26 cellular contexts compared by ENCODE assay signal in genomic region chr20:38854654-38855066, GRCh38. TPM values are rescaled to one million over a fixed set of nuclear protein-coding genes. Genes with fewer than 3 reads are reported as not detected.
A peak's percentile ranks its signal among the peaks of the same experiment; 100 is the strongest.
DNase-seq lines count a peak whose midpoint lies in the region; ATAC-seq, FAIRE-seq and TF ChIP-seq lines count a peak whose summit lies in the region.
"Had no signal": no experiment of that assay in that cellular context is flagged by ENCODE, and none has a peak within 500 bp of the region (broad histone marks: within the 10 kb centered on the region; RNA-seq: fewer than 3 reads in every experiment).

No MANE protein-coding gene starts in this region.

- H3K79me1 ChIP-seq in H1 (ENCODE audit: low read depth, low read length) (no peaks in the 10 kb centered on the region), H9 (ENCODE audit: insufficient read depth, low read depth, low read length, poor library complexity, severe bottlenecking) (no peaks in the 10 kb centered on the region)

- 0 out of 2 replicates have a peak overlapping the region, but pooled peaks have one; percentile 5 for H3K4me2 ChIP-seq in DOHH2 (ENCODE audit: low read length)
- H3K4me2 ChIP-seq in H1 (ENCODE audit: insufficient read depth in 1 of 2, low read depth in 2 of 2, low read length in 2 of 2) = no peak overlapping the region
- no peak overlapping the region for H3K4me2 ChIP-seq in H9 (ENCODE audit: insufficient read depth, insufficient read length, low read length)
- H3K4me2 ChIP-seq: hepatocyte had no signal

- no peak for TF ChIP-seq RAD21 in H1 (IDR thresholded peaks at IDR 0.05 in 1 of 2, conservative IDR thresholded peaks at IDR 0.05 in 1 of 2; ENCODE audit: low read depth in 2 of 2, low read length in 2 of 2)

- H3K4me1 ChIP-seq in DOHH2 (ENCODE audit: control insufficient read depth, low read length) = peaks cover 78% of the 10 kb centered on the region
- no peaks in the 10 kb centered on the region for H3K4me1 ChIP-seq in H1 (replicated peaks in 1 of 4; ENCODE audit: control insufficient read depth in 3 of 4, insufficient read depth in 4 of 4, low read length in 3 of 4)
- H3K4me1 ChIP-seq in H9 (ENCODE audit: insufficient read depth, low read length) = no peaks in the 10 kb centered on the region
- H3K4me1 ChIP-seq: breast epithelium, colonic mucosa, esophagus squamous epithelium, psoas muscle had no signal

- H3K9me3 ChIP-seq in DOHH2 (ENCODE audit: control insufficient read depth, insufficient read depth, low read length) = no peaks in the 10 kb centered on the region
- no peaks in the 10 kb centered on the region for H3K9me3 ChIP-seq in H1 (ENCODE audit: insufficient read depth in 2 of 2, low read depth in 1 of 2, low read length in 1 of 2)
- no peaks in the 10 kb centered on the region for H3K9me3 ChIP-seq in H9 (ENCODE audit: control insufficient read depth, low read depth, low read length)
- H3K9me3 ChIP-seq: BLaER1, breast epithelium, colonic mucosa, esophagus squamous epithelium, neutrophil, psoas muscle had no signal

- no peak for TF ChIP-seq EP300 in H1 (IDR thresholded peaks at IDR 0.05; ENCODE audit: borderline replicate concordance in 1 of 2, low read depth in 2 of 2, low read length in 2 of 2)

- H3K4ac ChIP-seq in H1 (replicated peaks; ENCODE audit: insufficient read length, low read depth, low read length) (no peak overlapping the region), H9 (ENCODE audit: low read depth, low read length) (no peak overlapping the region)

- H3K79me2 ChIP-seq in DOHH2 (ENCODE audit: control insufficient read depth, low read length) (peaks cover 93% of the 10 kb centered on the region), H1 (ENCODE audit: control insufficient read depth in 1 of 2, insufficient read depth in 2 of 2, low read length in 2 of 2) (no peaks in the 10 kb centered on the region), H9 (ENCODE audit: insufficient read depth, low read length) (no peaks in the 10 kb centered on the region)
- H3K79me2 ChIP-seq: hepatocyte had no signal

- H2BK120ac ChIP-seq in H1 (replicated peaks; ENCODE audit: low read depth, low read length) (no peak overlapping the region), H9 (ENCODE audit: low read depth, low read length, poor library complexity, severe bottlenecking) (no peak overlapping the region)

- H3K27ac ChIP-seq in DOHH2 (ENCODE audit: low read depth, low read length) (no peak overlapping the region), H1 (ENCODE audit: low read depth, low read length) (no peak overlapping the region), H9 (ENCODE audit: insufficient read length, low read depth, low read length) (no peak overlapping the region)
- H3K27ac ChIP-seq: BLaER1, breast epithelium, colonic mucosa, esophagus squamous epithelium, hepatocyte, neutrophil, psoas muscle had no signal

- no peak overlapping the region for H2BK12ac ChIP-seq in H1 (ENCODE audit: low read depth, low read length)
- no peak overlapping the region for H2BK12ac ChIP-seq in H9 (ENCODE audit: insufficient read length, low read depth, low read length)

- no peaks in the 10 kb centered on the region for H3F3A ChIP-seq in DOHH2 (ENCODE audit: control insufficient read depth, insufficient read depth)

- intact Hi-C loops in activated CD4-positive, alpha-beta memory T cell treated with anti-CD3 and anti-CD28 coated beads for 36 hours (cut with micrococcal nuclease) = no loop called here

- no peak overlapping the region for H3K18ac ChIP-seq in H1 (ENCODE audit: extremely low read depth, low read length)
- H3K18ac ChIP-seq in H9 (ENCODE audit: insufficient read length, low read depth, low read length) = no peak overlapping the region

- no peaks in the 10 kb centered on the region; the same call in 1 of the 2 replicates for H3K23me2 ChIP-seq in H1 (ENCODE audit: low read depth, low read length)
- H3K23me2 ChIP-seq in H9 (ENCODE audit: insufficient read length, low read depth, low read length, poor library complexity, severe bottlenecking) = no peaks in the 10 kb centered on the region

- H2BK20ac ChIP-seq in H1 (ENCODE audit: low read length) = no peak overlapping the region
- H2BK20ac ChIP-seq in H9 (ENCODE audit: low read depth, low read length, poor library complexity, severe bottlenecking) = no peak overlapping the region

- no peak for FAIRE-seq in H1 (lab: Jason Lieb, UNC)
- FAIRE-seq: frontal cortex, urothelium cell line had no signal

- H2AK5ac ChIP-seq in H1 (ENCODE audit: low read depth, low read length) (no peak overlapping the region), H9 (ENCODE audit: insufficient read length, low read length) (no peak overlapping the region)

- H3K56ac ChIP-seq in H1 (replicated peaks; ENCODE audit: insufficient read length, low read depth, low read length) (no peak overlapping the region), H9 (ENCODE audit: insufficient read length, low read depth, low read length) (no peak overlapping the region)

- peaks cover 41% of the 10 kb centered on the region for H3K36me3 Mint-ChIP-seq in activated CD4-positive, alpha-beta memory T cell treated with anti-CD3 and anti-CD28 coated beads for 36 hours
- H3K36me3 Mint-ChIP-seq in activated CD4-positive, alpha-beta memory T cell treated with anti-CD3 and anti-CD28 coated beads, Interleukin-2, amount 10 ng/mL, durations not matched to agents 7 days and 5 days (ENCODE audit: low read depth) = peaks cover 58% of the 10 kb centered on the region
- no peaks in the 10 kb centered on the region for H3K36me3 Mint-ChIP-seq in WTC11
- no peaks in the 10 kb centered on the region; a peak in 2 of 7 replicates for H3K36me3 Mint-ChIP-seq in H9 (ENCODE audit: insufficient read depth in 1 of 3, low read depth in 3 of 3)

- CTCF ChIA-PET in activated CD4-positive, alpha-beta memory T cell treated with anti-CD3 and anti-CD28 coated beads for 36 hours (lab: Charles Lee) = no interaction called here
- CTCF ChIA-PET in activated CD4-positive, alpha-beta memory T cell treated with anti-CD3 and anti-CD28 coated beads, Interleukin-2, amount 10 ng/mL, durations not matched to agents 7 days and 5 days (lab: Charles Lee) = interaction anchor here (1.3 kb wide), 1 partner anchor 195 kb away, joined by 4 read pairs; no protein-coding TSS in a partner anchor
- CTCF ChIA-PET in WTC11 (lab: Charles Lee) (no interaction called here), H1 (lab: Charles Lee; ENCODE audit: partially characterized antibody) (interaction anchor here (0.9 to 8.3 kb wide), 2 partner anchors 28 to 38 kb away, joined by 3 to 55 read pairs; no protein-coding TSS in a partner anchor)

- DNase-seq in activated CD4-positive, alpha-beta memory T cell treated with anti-CD3 and anti-CD28 coated beads for 36 hours = no peak
- no peak for DNase-seq in activated CD4-positive, alpha-beta memory T cell treated with anti-CD3 and anti-CD28 coated beads, Interleukin-2, amount 10 ng/mL, durations not matched to agents 7 days and 5 days
- DNase-seq in WTC11 (ENCODE audit: low spot score) = no peak
- DNase-seq in H1 (ENCODE audit: low read depth in 1 of 2, low spot score in 2 of 2) = no peak
- no peak for DNase-seq in NCI-H226
- DNase-seq in H9 = no peak
- DNase-seq: activated CD4-positive, alpha-beta T cell treated with anti-CD3 and anti-CD28 coated beads for 48 hours; activated effector memory CD4-positive, alpha-beta T cell treated with Interleukin-2 at 50 U/mL for 16 hours; colonic mucosa; esophagus squamous epithelium; immature natural killer cell; mesenchymal stem cell; NCI-H1417 treated with DMSO at 0.1 percent for 48 hours; psoas muscle; SHP77; stimulated activated CD8-positive, alpha-beta memory T cell treated with anti-CD3 and anti-CD28 coated beads, Interleukin-4, amount 100 ng/mL, for 48 hours; substantia nigra had no signal

- ATAC-seq in WTC11 (no peak), HG03280 (IDR thresholded peaks at IDR 0.05; ENCODE audit: unreplicated experiment) (no peak)
- ATAC-seq: psoas muscle had no signal

- POLR2A ChIA-PET in activated CD4-positive, alpha-beta memory T cell treated with anti-CD3 and anti-CD28 coated beads for 36 hours (lab: Charles Lee) = interaction anchor here (0.8 to 3.2 kb wide), 2 partner anchors 18 to 20 kb away, joined by 3 to 9 read pairs; no protein-coding TSS in a partner anchor
- POLR2A ChIA-PET in activated CD4-positive, alpha-beta memory T cell treated with anti-CD3 and anti-CD28 coated beads, Interleukin-2, amount 10 ng/mL, durations not matched to agents 7 days and 5 days (lab: Charles Lee) = interaction anchor here (0.8 to 1.1 kb wide), 2 partner anchors 9 to 50 kb away, joined by 3 read pairs; partner anchors contain the start of gene PPP1R16B
- POLR2A ChIA-PET in WTC11 (lab: Charles Lee) = no interaction called here
- POLR2A ChIA-PET in H1 (lab: Charles Lee; ENCODE audit: partially characterized antibody) = no interaction called here

- H2BK15ac ChIP-seq in H1 (ENCODE audit: low read length) (no peak overlapping the region), H9 (ENCODE audit: low read depth, low read length) (no peak overlapping the region)

- H3K4me1 Mint-ChIP-seq in activated CD4-positive, alpha-beta memory T cell treated with anti-CD3 and anti-CD28 coated beads for 36 hours (ENCODE audit: low read depth) = peaks cover 80% of the 10 kb centered on the region
- H3K4me1 Mint-ChIP-seq in activated CD4-positive, alpha-beta memory T cell treated with anti-CD3 and anti-CD28 coated beads, Interleukin-2, amount 10 ng/mL, durations not matched to agents 7 days and 5 days = peaks cover 61% of the 10 kb centered on the region
- peaks cover 10% of the 10 kb centered on the region for H3K4me1 Mint-ChIP-seq in WTC11
- H3K4me1 Mint-ChIP-seq in H9 = peaks cover 5 to 10% of the 10 kb centered on the region in 2 experiments

- no peaks in the 10 kb centered on the region for H3K9me3 Mint-ChIP-seq in activated CD4-positive, alpha-beta memory T cell treated with anti-CD3 and anti-CD28 coated beads for 36 hours
- H3K9me3 Mint-ChIP-seq in activated CD4-positive, alpha-beta memory T cell treated with anti-CD3 and anti-CD28 coated beads, Interleukin-2, amount 10 ng/mL, durations not matched to agents 7 days and 5 days = no peaks in the 10 kb centered on the region
- H3K9me3 Mint-ChIP-seq in WTC11 (peaks cover 4% of the 10 kb centered on the region; the same call in 1 of the 2 replicates), H9 (no peaks in the 10 kb centered on the region; a peak in 1 of 5 replicates)
- H3K9me3 Mint-ChIP-seq: immature natural killer cell had no signal

- H4K20me1 ChIP-seq in DOHH2 (ENCODE audit: control insufficient read depth, insufficient read depth, low read depth, low read length) = no peaks in the 10 kb centered on the region
- no peaks in the 10 kb centered on the region for H4K20me1 ChIP-seq in H1 (replicated peaks in 1 of 2; ENCODE audit: control insufficient read depth in 1 of 2, insufficient read depth in 2 of 2, low read length in 2 of 2)
- H4K20me1 ChIP-seq in H9 (ENCODE audit: control insufficient read depth, insufficient read depth, insufficient read length) = no peaks in the 10 kb centered on the region
- H4K20me1 ChIP-seq: BLaER1 had no signal

- no peak overlapping the region for H3K4me3 ChIP-seq in DOHH2 (ENCODE audit: low read length)
- H3K4me3 ChIP-seq in H1 (ENCODE audit: extremely low read depth in 1 of 4, insufficient read depth in 2 of 4, low read depth in 3 of 4, low read length in 4 of 4) = no peak overlapping the region
- H3K4me3 ChIP-seq: BLaER1, breast epithelium, colonic mucosa, esophagus squamous epithelium, hepatocyte, psoas muscle had no signal

- no peak for TF ChIP-seq POLR2A in H1 (IDR thresholded peaks at IDR 0.05; ENCODE audit: control extremely low read depth in 1 of 2, low read depth in 2 of 2, low read length in 2 of 2)

- peaks cover 35% of the 10 kb centered on the region for H3K36me3 ChIP-seq in DOHH2 (ENCODE audit: control insufficient read depth, low read length)
- no peaks in the 10 kb centered on the region for H3K36me3 ChIP-seq in H1 (ENCODE audit: control insufficient read depth in 2 of 4, insufficient read depth in 4 of 4, low read length in 3 of 4)
- H3K36me3 ChIP-seq: breast epithelium, colonic mucosa, esophagus squamous epithelium, neutrophil had no signal

- no peak for TF ChIP-seq CTCF in DOHH2 (IDR thresholded peaks at IDR 0.05; ENCODE audit: low read depth, low read length, poor library complexity, severe bottlenecking)
- TF ChIP-seq CTCF in WTC11 (IDR thresholded peaks at IDR 0.05) = no peak
- TF ChIP-seq CTCF in H1 (IDR thresholded peaks at IDR 0.05; ENCODE audit: control extremely low read depth in 1 of 3, insufficient read depth in 1 of 3, low read depth in 1 of 3, low read length in 3 of 3) = no peak
- TF ChIP-seq CTCF in H9 (conservative IDR thresholded peaks at IDR 0.05) = no peak

- no peak overlapping the region for H3K23ac ChIP-seq in H1 (ENCODE audit: insufficient read length)
- no peak overlapping the region for H3K23ac ChIP-seq in H9 (ENCODE audit: insufficient read length, low read depth, low read length)

- H3K27me3 Mint-ChIP-seq in activated CD4-positive, alpha-beta memory T cell treated with anti-CD3 and anti-CD28 coated beads for 36 hours = no peaks in the 10 kb centered on the region
- H3K27me3 Mint-ChIP-seq in activated CD4-positive, alpha-beta memory T cell treated with anti-CD3 and anti-CD28 coated beads, Interleukin-2, amount 10 ng/mL, durations not matched to agents 7 days and 5 days = no peaks in the 10 kb centered on the region
- no peaks in the 10 kb centered on the region for H3K27me3 Mint-ChIP-seq in WTC11 (ENCODE audit: low read depth)
- no peaks in the 10 kb centered on the region for H3K27me3 Mint-ChIP-seq in H9 (ENCODE audit: low read depth)

- H3K9me2 ChIP-seq in DOHH2 (replicated peaks; ENCODE audit: control insufficient read depth, low read length) = no peaks in the 10 kb centered on the region

- H4K8ac ChIP-seq in H1 (ENCODE audit: extremely low read depth, insufficient read depth, low read length) (no peak overlapping the region), H9 (replicated peaks; ENCODE audit: insufficient read length, low read depth, low read length) (no peak overlapping the region)

- H2BK5ac ChIP-seq in H1 (ENCODE audit: low read depth, low read length) (no peak overlapping the region), H9 (ENCODE audit: insufficient read length, low read length) (no peak overlapping the region)

- H3T11ph ChIP-seq in H9 (ENCODE audit: low read length) = no peak overlapping the region

- WGBS in H1 (ENCODE audit: extremely low coverage in 1 of 2, insufficient coverage in 1 of 2, insufficient read length in 1 of 2, insufficient replicate concordance in 2 of 2, low coverage in 1 of 2, low lambda C conversion rate in 2 of 2, missing lambda C conversion rate in 1 of 2), 2 experiments = 86% methylated on average over 3 of the region's 3 CpGs; no CpG with 5 or more reads in 1 of the 2 experiments
- WGBS in H9 (ENCODE audit: extremely low coverage, insufficient read length, low lambda C conversion rate) = no CpG with 5 or more reads among the region's 3 CpGs

- H3K27ac Mint-ChIP-seq in activated CD4-positive, alpha-beta memory T cell treated with anti-CD3 and anti-CD28 coated beads for 36 hours = peak overlapping the region; percentile 55
- H3K27ac Mint-ChIP-seq in activated CD4-positive, alpha-beta memory T cell treated with anti-CD3 and anti-CD28 coated beads, Interleukin-2, amount 10 ng/mL, durations not matched to agents 7 days and 5 days = no peak overlapping the region
- H3K27ac Mint-ChIP-seq in WTC11 = no peak overlapping the region
- no peak overlapping the region; a peak in 1 of 7 replicates for H3K27ac Mint-ChIP-seq in H9

- H4K5ac ChIP-seq in H1 (ENCODE audit: insufficient read length, low read depth, low read length) (no peak overlapping the region), H9 (ENCODE audit: insufficient read length, low read depth, low read length) (no peak overlapping the region)

- H3K27me3 ChIP-seq in DOHH2 (ENCODE audit: control insufficient read depth, low read length) (no peaks in the 10 kb centered on the region), H1 (replicated peaks in 1 of 4; ENCODE audit: control insufficient read depth in 3 of 4, extremely low read depth in 1 of 4, insufficient read depth in 3 of 4, low read length in 3 of 4) (no peaks in the 10 kb centered on the region), H9 (ENCODE audit: insufficient read depth, low read length) (no peaks in the 10 kb centered on the region)
- H3K27me3 ChIP-seq: BLaER1, breast epithelium, colonic mucosa, esophagus squamous epithelium had no signal

- H3K4me3 Mint-ChIP-seq in activated CD4-positive, alpha-beta memory T cell treated with anti-CD3 and anti-CD28 coated beads for 36 hours = no peak overlapping the region
- H3K4me3 Mint-ChIP-seq in activated CD4-positive, alpha-beta memory T cell treated with anti-CD3 and anti-CD28 coated beads, Interleukin-2, amount 10 ng/mL, durations not matched to agents 7 days and 5 days = no peak overlapping the region
- H3K4me3 Mint-ChIP-seq in WTC11 (no peak overlapping the region), H9 (no peak overlapping the region)
- H3K4me3 Mint-ChIP-seq: immature natural killer cell had no signal

- no peak overlapping the region for H4K91ac ChIP-seq in H1 (replicated peaks; ENCODE audit: insufficient read length, low read length)
- no peak overlapping the region for H4K91ac ChIP-seq in H9 (ENCODE audit: insufficient read length, low read depth, low read length)

- no peak overlapping the region for H2AFZ ChIP-seq in H1 (ENCODE audit: low read length)
- no peak overlapping the region for H2AFZ ChIP-seq in H9 (ENCODE audit: low read length)
- H2AFZ ChIP-seq: hepatocyte had no signal

- no peak overlapping the region for H3K14ac ChIP-seq in H1 (ENCODE audit: insufficient read length)
- no peak overlapping the region for H3K14ac ChIP-seq in H9 (ENCODE audit: insufficient read depth, low read length)

- H3K9ac ChIP-seq in H1 (replicated peaks in 1 of 4; ENCODE audit: extremely low read depth in 1 of 4, low read depth in 3 of 4, low read length in 3 of 4) (no peak overlapping the region), H9 (ENCODE audit: extremely low read depth, insufficient read length, low read length) (no peak overlapping the region)
- H3K9ac ChIP-seq: BLaER1 had no signal

RNA-seq across cellular contexts. Expression of gene PPP1R16B, which starts 49.2 kb away (rescaled TPM):
- total RNA-seq in activated CD4-positive, alpha-beta memory T cell treated with anti-CD3 and anti-CD28 coated beads for 36 hours = 100 to 1,000 TPM; 111 to 114 TPM
- total RNA-seq in activated CD4-positive, alpha-beta memory T cell treated with anti-CD3 and anti-CD28 coated beads, Interleukin-2, amount 10 ng/mL, durations not matched to agents 7 days and 5 days = 100 to 1,000 TPM; 113 to 119 TPM
- total RNA-seq in WTC11 (2021) = 8.1 to 12.0 TPM (median 8.2 TPM) in 3 replicates
- 8.9 and 9.7 TPM in 2 replicates for total RNA-seq in H1 (2021; fragmentation: NEBNext Ultra II Directional; extraction: Animal tissue kit (Norgen Biotek cat#: 25700))
- polyA plus RNA-seq in H1 (2011; rRNA removed) = 2.6 and 3.8 TPM in 2 replicates
- 3.9 TPM for polyA plus RNA-seq in H1 (2011; cell fraction: cytosol; rRNA removed)
- polyA plus RNA-seq in H1 (2011; cell fraction: nucleus; rRNA removed) = 7.3 TPM
- 3.3 to 4.7 TPM (median 4.1 TPM) in 4 replicates for polyA plus RNA-seq in H1 (2012, experiment 1 of 2)
- 5.1 TPM for polyA plus RNA-seq in H1 (2012, experiment 2 of 2)
- polyA plus RNA-seq in H1 (2013, experiment 1 of 2) = 7.4 TPM
- polyA plus RNA-seq in H1 (2013, experiment 2 of 2) = 7.5 TPM
- 7.7 and 10.3 TPM in 2 replicates for polyA minus RNA-seq in H1 (2011; rRNA and poly(A)+ RNA removed)
- 3.9 TPM for polyA minus RNA-seq in H1 (2011; cell fraction: cytosol; rRNA and poly(A)+ RNA removed)
- 3.4 TPM for polyA minus RNA-seq in H1 (2011; cell fraction: nucleus; rRNA and poly(A)+ RNA removed)
- 8.2 TPM in 2 replicates for total RNA-seq in H9 (2021)
- total RNA-seq: M059J had no signal

Comparison
In these comparisons a context has a peak if more than half of its experiments do, and no peak if none do; other contexts are left out.
1. CTCF ChIA-PET loops: an anchor here in activated CD4-positive, alpha-beta memory T cell treated with anti-CD3 and anti-CD28 coated beads, Interleukin-2, amount 10 ng/mL, durations not matched to agents 7 days and 5 days (1.3 kb wide) and H1 (0.9 to 8.3 kb wide); none called in activated CD4-positive, alpha-beta memory T cell treated with anti-CD3 and anti-CD28 coated beads for 36 hours and WTC11.
2. POLR2A ChIA-PET loops: an anchor here in activated CD4-positive, alpha-beta memory T cell treated with anti-CD3 and anti-CD28 coated beads for 36 hours (0.8 to 3.2 kb wide) and activated CD4-positive, alpha-beta memory T cell treated with anti-CD3 and anti-CD28 coated beads, Interleukin-2, amount 10 ng/mL, durations not matched to agents 7 days and 5 days (0.8 to 1.1 kb wide); none called in WTC11 and H1.